9 cellular contexts compared by ENCODE assay signal in the genomic region with DNA sequence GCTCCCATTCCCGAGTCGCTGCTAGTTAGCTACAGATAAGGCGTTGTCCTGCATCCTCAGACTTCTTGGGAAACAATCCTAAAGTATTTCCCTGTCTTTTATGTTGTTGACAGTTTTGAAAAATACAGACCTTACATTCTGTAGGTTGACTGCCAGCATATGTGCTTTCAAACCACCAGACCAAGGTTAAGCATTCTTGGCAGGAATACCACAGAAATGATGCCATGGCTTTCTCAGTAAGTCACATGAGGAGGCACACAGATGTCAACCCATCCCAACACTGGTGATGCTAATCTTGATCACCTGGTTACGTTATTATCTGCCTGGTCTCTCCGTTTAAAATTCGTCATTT. TPM values are rescaled to one million over a fixed set of nuclear protein-coding genes. Genes with fewer than 3 reads are reported as not detected.
A peak's percentile ranks its signal among the peaks of the same experiment; 100 is the strongest.
DNase-seq lines count a peak whose midpoint lies in the region; ATAC-seq, FAIRE-seq and TF ChIP-seq lines count a peak whose summit lies in the region.
"Had no signal": no experiment of that assay in that cellular context is flagged by ENCODE, and none has a peak within 500 bp of the region (broad histone marks: within the 10 kb centered on the region; RNA-seq: fewer than 3 reads in every experiment).

No MANE protein-coding gene starts in this region.

- peaks cover 8% of the 10 kb centered on the region for H3K27me3 Mint-ChIP-seq in brain

- TF ChIP-seq CTCF in brain (conservative IDR thresholded peaks at IDR 0.05): no peak

- H3K4me1 Mint-ChIP-seq in brain: peaks cover 30% of the 10 kb centered on the region

- no peak overlapping the region for H3K27ac ChIP-seq in mesodermal cell (ENCODE audit: low read depth, low read length, severe bottlenecking)

- H3K27ac Mint-ChIP-seq in brain: peak overlapping the region; percentile 91 to 99 (median 97)

- peaks cover 42% of the 10 kb centered on the region for H3K36me3 ChIP-seq in mesodermal cell (ENCODE audit: control insufficient read depth, insufficient read depth, low read length)

- WGBS in mesodermal cell (ENCODE audit: insufficient coverage in 2 of 2), 2 experiments: 0 to 10% methylated on average over 2 to 3 of the region's 6 CpGs

- no peak for ATAC-seq in HG03175 (IDR thresholded peaks at IDR 0.05; ENCODE audit: unreplicated experiment)

- in situ Hi-C loops in ACHN (cut with HindIII; ENCODE audit: low pct_ligation_motif_present, low pct_unique_long_range_greater_than_20kb, low sequenced_read_pairs): no loop called here

- DNase-seq in ACHN (peak; percentile 28), HTR-8/SVneo (ENCODE audit: insufficient read length, low spot score) (peak; percentile 24), cortex of kidney (lab: John Stamatoyannopoulos, UW) (no peak), HT-29 (ENCODE audit: low spot score) (no peak), middle frontal gyrus (ENCODE audit: extremely low spot score, low spot score) (no peak)

- FAIRE-seq in HTR-8/SVneo (lab: Jason Lieb, UNC): no peak
- FAIRE-seq: endometrium had no signal

- peak overlapping the region; percentile 96 to 100 (median 99) for H3K4me3 Mint-ChIP-seq in brain

- no peaks in the 10 kb centered on the region for H3K9me3 Mint-ChIP-seq in brain

- H3K9me3 ChIP-seq in mesodermal cell (ENCODE audit: control insufficient read depth, low read length): no peaks in the 10 kb centered on the region

- peaks cover 5% of the 10 kb centered on the region for H3K4me1 ChIP-seq in mesodermal cell (ENCODE audit: control insufficient read depth, insufficient read depth, low read length, poor library complexity, severe bottlenecking)

- H3K4me3 ChIP-seq in mesodermal cell (ENCODE audit: extremely low read depth, insufficient read depth, low read length, poor library complexity, severe bottlenecking): peak overlapping the region; percentile 76

- peaks cover 19% of the 10 kb centered on the region for H3K36me3 Mint-ChIP-seq in brain

RNA-seq across cellular contexts. Expression of a gene that starts 0.9 kb away (rescaled TPM):
- polyA plus RNA-seq in brain (ENCODE audit: insufficient read depth, low read depth, low replicate concordance): 51.0 TPM
- 14.9 TPM for polyA plus RNA-seq in mesodermal cell (2013, experiment 1 of 2)
- polyA plus RNA-seq in mesodermal cell (2013, experiment 2 of 2): 16.2 TPM
- 28.4 and 33.9 TPM in 2 replicates for total RNA-seq in HT-29 (2014; rRNA removed; shearing (Covaris generic))

RNA-seq across cellular contexts. Expression of a gene that starts 47.0 kb away (rescaled TPM):
- 822 TPM for polyA plus RNA-seq in brain (ENCODE audit: insufficient read depth, low read depth, low replicate concordance)
- polyA plus RNA-seq in mesodermal cell (2013, experiment 1 of 2): 165 TPM
- 138 TPM for polyA plus RNA-seq in mesodermal cell (2013, experiment 2 of 2)
- total RNA-seq in HT-29 (2014; rRNA removed; shearing (Covaris generic)): 192 and 203 TPM in 2 replicates

RNA-seq across cellular contexts. Expression of a gene that starts 49.6 kb away (rescaled TPM):
- 74.2 TPM for polyA plus RNA-seq in brain (ENCODE audit: insufficient read depth, low read depth, low replicate concordance)
- 45.2 TPM for polyA plus RNA-seq in mesodermal cell (2013, experiment 1 of 2)
- polyA plus RNA-seq in mesodermal cell (2013, experiment 2 of 2): 46.5 TPM
- 34.2 and 36.0 TPM in 2 replicates for total RNA-seq in HT-29 (2014; rRNA removed; shearing (Covaris generic))

Comparison
In these comparisons a context has a peak if more than half of its experiments do, and no peak if none do; other contexts are left out.
1. DNase-seq: peak in ACHN (single experiment) and HTR-8/SVneo (single experiment); none in cortex of kidney (single experiment), HT-29 (single experiment) and middle frontal gyrus (single experiment).